In genomic region chr22:26512149-26512793, GRCh38 we compare ENCODE assay signal across 8 cellular contexts. TPM values are rescaled to one million over a fixed set of nuclear protein-coding genes. Genes with fewer than 3 reads are reported as not detected.
DNase-seq lines count a peak whose midpoint lies in the region; ATAC-seq, FAIRE-seq and TF ChIP-seq lines count a peak whose summit lies in the region.

TFIP11 (minus strand) TSS chr22:26512473; CDS start chr22:26510272, 2,201 bp downstream.

- DNase-seq in BJ (ENCODE audit: low read depth) (peak; percentile 36), GM19239 (ENCODE audit: insufficient read length, low spot score) (peak; percentile 93), NCI-H748 treated with DMSO at 0.1 percent for 48 hours (lab: John Stamatoyannopoulos, UW) (peak; percentile 61), dedifferentiated amniotic fluid mesenchymal stem cell (ENCODE audit: extremely low spot score) (peak; percentile 90), left kidney (ENCODE audit: low read depth, low spot score) (peak; percentile 98)
- peak; percentile 90 to 91 for DNase-seq in activated CD4-positive, alpha-beta T cell treated with anti-CD3 and anti-CD28 coated beads, Interleukin-2, amount 50 U/mL, for 24 hours (ENCODE audit: low read depth in 1 of 2, low spot score in 1 of 2)
- peak; percentile 92 for DNase-seq in stimulated activated CD4-positive, alpha-beta T cell treated with anti-CD3 and anti-CD28 coated beads, Interleukin-1b, Interleukin-23, amount 100 ng/mL, for 48 hours

- H3K27me3 ChIP-seq in BJ (ENCODE audit: control insufficient read depth, insufficient read depth, low read length) = no peaks in the 10 kb centered on the region

- H3K36me3 ChIP-seq in BJ (ENCODE audit: control insufficient read depth, insufficient read depth, low read length) = peaks cover 7% of the 10 kb centered on the region; the same call in 1 of the 2 replicates

- H3K4me3 ChIP-seq in BJ (ENCODE audit: low read depth, low read length) = peak within 1 kb of the TSS; percentile 84

- peak; percentile 15; the same call in 1 of the 2 replicates for TF ChIP-seq CTCF in BJ (IDR thresholded peaks at IDR 0.05; ENCODE audit: insufficient read depth, low read depth, low read length)

- peak; percentile 88 for FAIRE-seq in GM19239 (lab: Jason Lieb, UNC)

- ATAC-seq in HG03460 (IDR thresholded peaks at IDR 0.05; ENCODE audit: unreplicated experiment) = peak; percentile 94

- POLR2A ChIA-PET in BJ (lab: Charles Lee) = interaction anchor here (0.9 kb wide), 1 partner anchor 9 kb away, joined by 3 read pairs; no protein-coding TSS in a partner anchor

- CTCF ChIA-PET in BJ (lab: Yijun Ruan, JAX) = interaction anchor here (0.8 to 2.3 kb wide), 3 partner anchors 9 to 30 kb away, joined by 4 to 9 read pairs (median 6); no protein-coding TSS in a partner anchor

RNA-seq across cellular contexts. Expression of gene TFIP11, which starts in this region (rescaled TPM):
- 30.5 and 34.7 TPM in 2 replicates for polyA plus RNA-seq in BJ (2011; rRNA removed)
- polyA minus RNA-seq in BJ (2011; rRNA and poly(A)+ RNA removed) = 29.8 and 47.3 TPM in 2 replicates

Comparison
In these comparisons a context has a peak if more than half of its experiments do, and no peak if none do; other contexts are left out.
1. Peak in every context shown above with its lines: DNase-seq, ATAC-seq and H3K4me3 ChIP-seq.
2. DNase-seq: peak in every context shown above with its lines; median percentile 98 in left kidney; 93 in GM19239; 92 in stimulated activated CD4-positive, alpha-beta T cell treated with anti-CD3 and anti-CD28 coated beads, Interleukin-1b, Interleukin-23, amount 100 ng/mL, for 48 hours; 90 in activated CD4-positive, alpha-beta T cell treated with anti-CD3 and anti-CD28 coated beads, Interleukin-2, amount 50 U/mL, for 24 hours; 90 in dedifferentiated amniotic fluid mesenchymal stem cell; 61 in NCI-H748 treated with DMSO at 0.1 percent for 48 hours; 36 in BJ.